8 cellular contexts compared by ENCODE assay signal in genomic region chr14:75176142-75176820, GRCh38. TPM values are rescaled to one million over a fixed set of nuclear protein-coding genes. Genes with fewer than 3 reads are reported as not detected.
DNase-seq lines count a peak whose midpoint lies in the region; ATAC-seq, FAIRE-seq and TF ChIP-seq lines count a peak whose summit lies in the region.

TSS of gene TMED10 (minus strand) at chr14:75176612. CDS start at chr14:75176579, 33 bp downstream.

- no peaks in the 10 kb centered on the region for H3K9me1 ChIP-seq in endothelial cell of umbilical vein (replicated peaks; ENCODE audit: control insufficient read depth, extremely low read depth, insufficient read depth, low read length)

- H3K4me3 ChIP-seq in endothelial cell of umbilical vein (replicated peaks in 1 of 3; ENCODE audit: insufficient read depth in 1 of 3, low read depth in 1 of 3, low read length in 3 of 3), result peak within 1 kb of the TSS; percentile 44 to 92 (median 83)

- POLR2A ChIA-PET in endothelial cell of umbilical vein (lab: Charles Lee), result no interaction called here

- H4K20me1 ChIP-seq in endothelial cell of umbilical vein (replicated peaks; ENCODE audit: control insufficient read depth, extremely low read depth, insufficient read depth, low read length), result no peaks in the 10 kb centered on the region

- peak; percentile 81 for ATAC-seq in HG03432 (IDR thresholded peaks at IDR 0.05; ENCODE audit: unreplicated experiment)

- peak within 1 kb of the TSS; percentile 86 for H3K27ac ChIP-seq in C4-2B
- H3K27ac ChIP-seq in endothelial cell of umbilical vein (ENCODE audit: insufficient read depth, low read depth, low read length), result peak within 1 kb of the TSS; percentile 94

- peak within 1 kb of the TSS; percentile 70 for H2AFZ ChIP-seq in endothelial cell of umbilical vein (ENCODE audit: low read depth, low read length)

- peak; percentile 86 for DNase-seq in NCI-H82 treated with DMSO at 0.1 percent for 48 hours (lab: John Stamatoyannopoulos, UW; ENCODE audit: unreplicated experiment)
- DNase-seq in activated CD8-positive, alpha-beta memory T cell treated with anti-CD3 and anti-CD28 coated beads, Interleukin-2, amount 50 U/mL, for 4 hours, result peak; percentile 88
- peak; percentile 90 for DNase-seq in endothelial cell of umbilical vein (ENCODE audit: low read depth, low spot score)
- DNase-seq in middle frontal gyrus (ENCODE audit: extremely low spot score, low spot score), result peak; percentile 86
- peak; percentile 81 to 86 for DNase-seq in stimulated activated CD8-positive, alpha-beta memory T cell treated with anti-CD3 and anti-CD28 coated beads, Interleukin-2, amount 100 ng/mL, for 48 hours (ENCODE audit: low read depth in 2 of 2)

- no peaks in the 10 kb centered on the region for H3K27me3 ChIP-seq in endothelial cell of umbilical vein (ENCODE audit: control insufficient read depth in 2 of 2, insufficient read depth in 2 of 2, low read length in 2 of 2)

- H3K36me3 ChIP-seq in endothelial cell of umbilical vein (ENCODE audit: control insufficient read depth in 2 of 2, extremely low read depth in 1 of 2, insufficient read depth in 2 of 2, low read length in 2 of 2), result no peaks in the 10 kb centered on the region

- peak within 1 kb of the TSS; percentile 87 for H3K4me2 ChIP-seq in endothelial cell of umbilical vein (ENCODE audit: insufficient read depth, low read length)

- H3K79me2 ChIP-seq in endothelial cell of umbilical vein (ENCODE audit: control insufficient read depth, insufficient read depth, low read length), result peaks cover 50% of the 10 kb centered on the region

- intact Hi-C loops in endothelial cell of umbilical vein (cut with micrococcal nuclease), result loop anchor here (1.0 to 2.0 kb wide), 6 partner anchors 29 to 118 kb away; no protein-coding TSS in a partner anchor

- TF ChIP-seq CTCF in C4-2B (conservative IDR thresholded peaks at IDR 0.05), result no peak
- no peak for TF ChIP-seq CTCF in endothelial cell of umbilical vein (IDR thresholded peaks at IDR 0.05; ENCODE audit: extremely low read depth in 1 of 2, insufficient read depth in 1 of 2, low read depth in 1 of 2, low read length in 2 of 2)

- peak within 1 kb of the TSS; percentile 98 for H3K9ac ChIP-seq in endothelial cell of umbilical vein (replicated peaks; ENCODE audit: extremely low read depth, insufficient read depth, low read length)

- BruUV-seq in endothelial cell of umbilical vein (replicated peaks; lab: Mats Ljungman, UMichigan), result TSS peak; percentile 51

- dilution Hi-C loops in endothelial cell of umbilical vein (cut with MboI; ENCODE audit: extremely low pct_ligation_motif_present, low sequenced_read_pairs), result no loop called here

- no peaks in the 10 kb centered on the region for H3K9me3 ChIP-seq in endothelial cell of umbilical vein (replicated peaks; ENCODE audit: control insufficient read depth, insufficient read depth, low read length)

- TF ChIP-seq POLR2A in GM19193 (IDR thresholded peaks at IDR 0.05; ENCODE audit: extremely low read depth, insufficient read depth, insufficient read length), result peak; percentile 80
- peak; percentile 65 for TF ChIP-seq POLR2A in endothelial cell of umbilical vein (IDR thresholded peaks at IDR 0.05; ENCODE audit: low read depth, low read length)

- FAIRE-seq in endothelial cell of umbilical vein (lab: Jason Lieb, UNC), result no peak

- peaks cover 8% of the 10 kb centered on the region for H3K4me1 ChIP-seq in endothelial cell of umbilical vein (ENCODE audit: control insufficient read depth, extremely low read depth, insufficient read depth, low read length)

- CTCF ChIA-PET in endothelial cell of umbilical vein (lab: Charles Lee), result interaction anchor here (1.0 to 1.2 kb wide), 2 partner anchors 119 to 120 kb away, joined by 3 read pairs; no protein-coding TSS in a partner anchor

TF ChIP-seq in endothelial cell of umbilical vein, 7 proteins besides CTCF, POLR2A, EP300 and RAD21:
- TF ChIP-seq MYC (IDR thresholded peaks at IDR 0.05; ENCODE audit: low read depth, low read length), result peak; percentile 75
- no peak for TF ChIP-seq GATA2 (IDR thresholded peaks at IDR 0.05; ENCODE audit: insufficient read depth, insufficient read length, low read depth, low read length)
- no peak for TF ChIP-seq EZH2 (IDR thresholded peaks at IDR 0.05; ENCODE audit: borderline replicate concordance, low read depth, low read length, severe bottlenecking)
- TF ChIP-seq FOS (IDR thresholded peaks at IDR 0.05; ENCODE audit: borderline replicate concordance, insufficient read depth, low read length), result peak; percentile 8
- no peak for TF ChIP-seq JUN (IDR thresholded peaks at IDR 0.05; ENCODE audit: borderline replicate concordance, insufficient read depth, insufficient read length, low read depth)
- TF ChIP-seq MAX (IDR thresholded peaks at IDR 0.05; ENCODE audit: insufficient read depth, insufficient read length), result peak; percentile 68
- TF ChIP-seq POLR2AphosphoS5 (IDR thresholded peaks at IDR 0.05; ENCODE audit: insufficient read depth, low read depth, low read length), result peak; percentile 65

RNA-seq across cellular contexts. Expression of gene TMED10, which starts in this region (rescaled TPM):
- 313 and 338 TPM in 2 replicates for total RNA-seq in endothelial cell of umbilical vein
- polyA plus RNA-seq in endothelial cell of umbilical vein, result 320 and 342 TPM in 2 replicates
- 205 and 228 TPM in 2 replicates for polyA plus RNA-seq in endothelial cell of umbilical vein (2011; cell fraction: cytosol; rRNA removed)
- 95.1 and 111 TPM in 2 replicates for polyA plus RNA-seq in endothelial cell of umbilical vein (2011; cell fraction: nucleus; rRNA removed)
- polyA plus RNA-seq in endothelial cell of umbilical vein (2012), result 207 and 216 TPM in 2 replicates
- 775 and 787 TPM in 2 replicates for polyA minus RNA-seq in endothelial cell of umbilical vein
- polyA minus RNA-seq in endothelial cell of umbilical vein (2011; cell fraction: cytosol; rRNA and poly(A)+ RNA removed), result 126 TPM
- 137 and 151 TPM in 2 replicates for polyA minus RNA-seq in endothelial cell of umbilical vein (2011; cell fraction: nucleus; rRNA and poly(A)+ RNA removed)

Comparison
In these comparisons a context has a peak if more than half of its experiments do, and no peak if none do; other contexts are left out.
1. Peak in every context shown above with its lines: DNase-seq, ATAC-seq, H3K4me3 ChIP-seq and H3K27ac ChIP-seq.